ENCODE assay signal across 8 cellular contexts in the genomic region with DNA sequence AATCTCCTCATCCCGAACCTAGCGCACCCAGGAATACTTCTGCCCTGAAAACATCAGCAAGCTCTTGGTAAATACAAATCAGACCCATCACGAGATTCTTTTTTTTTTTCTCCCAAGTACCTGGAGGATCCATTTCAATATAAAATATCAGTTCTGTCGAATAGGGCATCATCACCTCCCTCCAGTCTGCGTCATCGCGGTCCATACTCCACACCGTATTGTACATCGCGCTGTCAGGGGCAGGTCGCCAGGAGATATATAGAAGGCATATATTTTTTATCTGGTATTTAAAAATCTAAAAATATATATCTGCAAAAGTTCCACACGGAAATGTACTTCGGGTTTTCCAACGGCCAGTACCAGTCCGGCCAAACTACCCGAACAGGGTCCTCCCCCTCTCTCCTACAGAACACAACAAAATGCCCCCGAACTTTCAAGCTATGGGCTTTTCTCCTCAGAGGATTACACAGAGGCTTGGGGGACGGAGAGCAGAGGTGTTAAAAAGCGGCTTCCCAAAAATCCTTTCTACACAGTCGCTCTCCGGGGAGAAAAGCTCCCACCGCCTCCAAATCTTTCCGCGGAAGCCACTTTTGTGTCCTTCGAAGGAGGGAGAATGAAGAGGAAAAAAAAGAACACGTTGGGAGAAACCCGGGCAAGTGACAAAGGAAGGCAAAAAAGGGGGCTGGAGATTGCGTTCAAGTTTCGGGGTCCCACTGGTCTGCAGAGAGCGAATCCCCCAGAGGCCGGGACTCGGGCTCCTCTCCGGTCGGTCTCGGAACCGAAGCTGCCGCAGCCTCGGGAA. TPM values are rescaled to one million over a fixed set of nuclear protein-coding genes. Genes with fewer than 3 reads are reported as not detected.
DNase-seq lines count a peak whose midpoint lies in the region; ATAC-seq and TF ChIP-seq lines count a peak whose summit lies in the region.

No MANE protein-coding gene starts in this region.

- H3K79me2 ChIP-seq in PC-3 (ENCODE audit: low read length), result peaks cover 56% of the 10 kb centered on the region

- TF ChIP-seq CTCF in PC-3 (conservative IDR thresholded peaks at IDR 0.05; ENCODE audit: low read depth, low read length) (no peak), retinal pigment epithelial cell (conservative IDR thresholded peaks at IDR 0.05; ENCODE audit: low read depth, low read length) (no peak)

- no peak overlapping the region for H3K27ac Mint-ChIP-seq in activated naive CD4-positive, alpha-beta T cell treated with anti-CD3 and anti-CD28 coated beads, Interleukin-2, amount 50 U/mL, for 24 hours

- peak overlapping the region; percentile 88 for H3K4me2 ChIP-seq in PC-3 (ENCODE audit: low read length)

- H3K9me3 ChIP-seq in PC-3 (ENCODE audit: low read length), result no peaks in the 10 kb centered on the region

- peak overlapping the region; percentile 87 for H3K9ac ChIP-seq in PC-3 (ENCODE audit: low read length)

- no peaks in the 10 kb centered on the region for H3F3A ChIP-seq in PC-3 (ENCODE audit: low read length, unreplicated experiment)

- H3K36me3 ChIP-seq in PC-3 (ENCODE audit: low read depth, low read length), result peaks cover 3% of the 10 kb centered on the region; the same call in 1 of the 2 replicates

- peaks cover 12% of the 10 kb centered on the region; the same call in 1 of the 2 replicates for H4K20me1 ChIP-seq in PC-3 (ENCODE audit: low read length)

- H2AFZ ChIP-seq in PC-3 (ENCODE audit: low read length), result peak overlapping the region; percentile 42

- H3K4me1 Mint-ChIP-seq in activated naive CD4-positive, alpha-beta T cell treated with anti-CD3 and anti-CD28 coated beads, Interleukin-2, amount 50 U/mL, for 24 hours, result peaks cover 31% of the 10 kb centered on the region

- H3K27me3 ChIP-seq in PC-3 (ENCODE audit: low read length), result no peaks in the 10 kb centered on the region

- H3K4me3 ChIP-seq in PC-3 (ENCODE audit: low read length), result peak overlapping the region; percentile 95
- H3K4me3 ChIP-seq in retinal pigment epithelial cell (ENCODE audit: low read length), result peak overlapping the region; percentile 88

- peaks cover 49% of the 10 kb centered on the region for H3K4me1 ChIP-seq in PC-3 (ENCODE audit: insufficient read depth, low read length)

- ATAC-seq in Right ventricle myocardium superior (ENCODE audit: poor library complexity), result no peak
- no peak for ATAC-seq in PC-3
- no peak for ATAC-seq in left ventricle myocardium superior
- ATAC-seq in GM21360 (IDR thresholded peaks at IDR 0.05; ENCODE audit: unreplicated experiment), result no peak
- ATAC-seq in GM21526 (IDR thresholded peaks at IDR 0.05; ENCODE audit: low FRiP score, unreplicated experiment), result no peak

- CTCF ChIA-PET in PC-3 (lab: Charles Lee), result interaction anchor here (0.6 to 0.9 kb wide), 2 partner anchors 92 to 93 kb away, joined by 3 to 4 read pairs (median 3); no protein-coding TSS in a partner anchor

- peak overlapping the region; percentile 93 for H3K4me3 Mint-ChIP-seq in activated naive CD4-positive, alpha-beta T cell treated with anti-CD3 and anti-CD28 coated beads, Interleukin-2, amount 50 U/mL, for 24 hours

- DNase-seq in Right ventricle myocardium superior (peak; percentile 52), cardiac septum (ENCODE audit: low spot score) (no peak), PC-3 (peak; percentile 46), left ventricle myocardium superior (peak; percentile 40), retinal pigment epithelial cell (ENCODE audit: low read depth) (no peak)

- H3K9me2 ChIP-seq in PC-3 (replicated peaks; ENCODE audit: low read length), result no peaks in the 10 kb centered on the region

- POLR2A ChIA-PET in PC-3 (lab: Charles Lee; ENCODE audit: unreplicated experiment), result interaction anchor here (0.6 to 1.0 kb wide), 7 partner anchors 29 to 330 kb away, joined by 3 to 10 read pairs (median 5); no protein-coding TSS in a partner anchor

- intact Hi-C loops in Right ventricle myocardium superior (cut with DNase I), result loop anchor here (5.0 kb wide), 1 partner anchor 40 kb away; no protein-coding TSS in a partner anchor
- intact Hi-C loops in cardiac septum (cut with DNase I), result loop anchor here (2.0 to 5.0 kb wide), 4 partner anchors 41 to 240 kb away; no protein-coding TSS in a partner anchor
- intact Hi-C loops in PC-3 (cut with micrococcal nuclease), result loop anchor here (2.0 kb wide), 1 partner anchor 47 kb away; no protein-coding TSS in a partner anchor
- intact Hi-C loops in left ventricle myocardium superior (cut with micrococcal nuclease), result loop anchor here (5.0 kb wide), 1 partner anchor 45 kb away; a partner anchor contains a TSS

- H3K27ac ChIP-seq in PC-3 (ENCODE audit: low read length), result peak overlapping the region; percentile 94

- BruUV-seq in PC-3 (replicated peaks; lab: Mats Ljungman, UMichigan), result TSS peak; percentile 67

- peaks cover 2% of the 10 kb centered on the region for H3K36me3 Mint-ChIP-seq in activated naive CD4-positive, alpha-beta T cell treated with anti-CD3 and anti-CD28 coated beads, Interleukin-2, amount 50 U/mL, for 24 hours

- peaks cover 47% of the 10 kb centered on the region for H3K27me3 Mint-ChIP-seq in activated naive CD4-positive, alpha-beta T cell treated with anti-CD3 and anti-CD28 coated beads, Interleukin-2, amount 50 U/mL, for 24 hours

- H3K9me3 Mint-ChIP-seq in activated naive CD4-positive, alpha-beta T cell treated with anti-CD3 and anti-CD28 coated beads, Interleukin-2, amount 50 U/mL, for 24 hours, result no peaks in the 10 kb centered on the region

RNA-seq across cellular contexts. Expression of a gene that starts 0.5 kb away (rescaled TPM):
- 26.9 TPM for total RNA-seq in Right ventricle myocardium superior
- total RNA-seq in cardiac septum, result 55.3 TPM
- 17.7 and 18.5 TPM in 2 replicates for total RNA-seq in PC-3 (2014; rRNA removed)
- total RNA-seq in left ventricle myocardium superior, result 26.2 TPM

RNA-seq across cellular contexts. Expression of a gene that starts 43.0 kb away (rescaled TPM):
- 0.75 TPM for total RNA-seq in Right ventricle myocardium superior
- 3.0 TPM for total RNA-seq in cardiac septum
- total RNA-seq in PC-3 (2014; rRNA removed), result 33.3 and 33.7 TPM in 2 replicates
- 0.72 TPM for total RNA-seq in left ventricle myocardium superior

RNA-seq across cellular contexts. Expression of a gene that starts 44.4 kb away (rescaled TPM):
- total RNA-seq in Right ventricle myocardium superior (not detected), cardiac septum (not detected), PC-3 (2014; rRNA removed) (not detected in 2 replicates), left ventricle myocardium superior (not detected)

Comparison
In these comparisons a context has a peak if more than half of its experiments do, and no peak if none do; other contexts are left out.
1. DNase-seq: peak in Right ventricle myocardium superior (single experiment), PC-3 (single experiment) and left ventricle myocardium superior (single experiment); none in cardiac septum (single experiment) and retinal pigment epithelial cell (single experiment).